In the genomic region with DNA sequence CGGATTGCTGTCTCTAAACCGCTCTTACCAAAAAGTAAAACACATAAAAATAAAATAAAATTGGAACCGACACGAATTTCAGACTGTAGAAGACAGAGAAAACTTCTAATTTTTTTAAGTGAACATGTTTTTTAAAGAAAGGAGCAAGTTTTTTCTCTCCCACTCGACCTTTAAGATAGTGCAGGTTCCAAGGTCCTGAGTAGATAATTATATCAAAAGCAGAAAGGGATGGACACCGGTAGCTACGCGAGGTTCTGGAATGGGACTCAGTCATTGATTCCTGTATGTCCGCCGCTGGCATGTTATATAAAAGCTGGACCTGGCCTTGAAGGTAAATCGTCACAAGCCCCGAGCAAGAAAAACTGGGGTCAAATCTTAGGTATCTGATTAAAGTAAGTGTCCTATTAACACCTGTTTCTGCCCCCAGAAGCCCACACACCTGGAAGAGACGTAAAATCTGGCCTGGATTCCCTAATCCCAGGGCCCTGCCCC, we compare ENCODE assay signal across 8 cellular contexts. TPM values are rescaled to one million over a fixed set of nuclear protein-coding genes. Genes with fewer than 3 reads are reported as not detected.
DNase-seq lines count a peak whose midpoint lies in the region; ATAC-seq and TF ChIP-seq lines count a peak whose summit lies in the region.

No MANE protein-coding gene starts in this region.

- H3K9me3 Mint-ChIP-seq in glutamatergic neuron (ENCODE audit: unreplicated experiment), result peaks cover 10% of the 10 kb centered on the region

- H3K9ac ChIP-seq in skeletal muscle tissue (ENCODE audit: low read depth in 1 of 3, low read length in 3 of 3), result peak overlapping the region; percentile 78 to 85 (median 81)

- peak; percentile 6 for ATAC-seq in GM18511 (IDR thresholded peaks at IDR 0.05; ENCODE audit: unreplicated experiment)
- ATAC-seq in HG02623 (IDR thresholded peaks at IDR 0.05; ENCODE audit: unreplicated experiment), result peak; percentile 0
- ATAC-seq in T-helper 17 cell, result no peak

- no peak for TF ChIP-seq CTCF in glutamatergic neuron (IDR thresholded peaks at IDR 0.05; ENCODE audit: partially characterized antibody, unreplicated experiment)

- peak overlapping the region; percentile 91 to 98 (median 92) for H3K4me3 ChIP-seq in skeletal muscle tissue (ENCODE audit: low read length in 3 of 3)

- no peak for DNase-seq in T-helper 17 cell
- DNase-seq in glutamatergic neuron, result no peak
- no peak for DNase-seq in occipital lobe (lab: John Stamatoyannopoulos, UW)
- no peak for DNase-seq in GF-D8 (lab: John Stamatoyannopoulos, UW)
- DNase-seq in amygdala (lab: John Stamatoyannopoulos, UW), result no peak

- no peaks in the 10 kb centered on the region for H3K27me3 ChIP-seq in skeletal muscle tissue (ENCODE audit: control insufficient read depth in 3 of 3, insufficient read depth in 3 of 3, low read length in 3 of 3)

- H3K36me3 Mint-ChIP-seq in T-helper 17 cell (ENCODE audit: low read depth) (peaks cover 3% of the 10 kb centered on the region), glutamatergic neuron (ENCODE audit: unreplicated experiment) (peaks cover 5% of the 10 kb centered on the region)

- peaks cover 7 to 25% (median 15%) of the 10 kb centered on the region in 3 donors for H3K4me1 ChIP-seq in skeletal muscle tissue (ENCODE audit: control insufficient read depth in 3 of 3, insufficient read depth in 3 of 3, low read length in 3 of 3)

- H3K27me3 Mint-ChIP-seq in T-helper 17 cell, result no peaks in the 10 kb centered on the region
- peaks cover 7% of the 10 kb centered on the region for H3K27me3 Mint-ChIP-seq in glutamatergic neuron (ENCODE audit: unreplicated experiment)

- no peaks in the 10 kb centered on the region for H3K36me3 ChIP-seq in skeletal muscle tissue (ENCODE audit: control insufficient read depth in 3 of 3, insufficient read depth in 3 of 3, low read length in 3 of 3)

- H3K27ac Mint-ChIP-seq in T-helper 17 cell (peak overlapping the region; percentile 95), glutamatergic neuron (ENCODE audit: unreplicated experiment) (peak overlapping the region; percentile 78)

- peak overlapping the region; percentile 98 for H3K4me3 Mint-ChIP-seq in T-helper 17 cell
- peak overlapping the region; percentile 93 for H3K4me3 Mint-ChIP-seq in glutamatergic neuron (ENCODE audit: unreplicated experiment)

- H3K9me3 ChIP-seq in T-helper 17 cell (ENCODE audit: control insufficient read depth, low read length, poor library complexity, severe bottlenecking) (no peaks in the 10 kb centered on the region), skeletal muscle tissue (ENCODE audit: control insufficient read depth in 3 of 3, low read length in 3 of 3) (no peaks in the 10 kb centered on the region)

- H3K27ac ChIP-seq in skeletal muscle tissue (ENCODE audit: low read depth, low read length), result peak overlapping the region; percentile 96

- H3K4me1 Mint-ChIP-seq in T-helper 17 cell (peaks cover 26% of the 10 kb centered on the region), glutamatergic neuron (ENCODE audit: low read depth, unreplicated experiment) (peaks cover 8% of the 10 kb centered on the region)

RNA-seq across cellular contexts. Expression of a gene that starts 0.5 kb away (rescaled TPM):
- total RNA-seq in T-helper 17 cell, result 1 to 10 TPM; 6.6 to 7.5 TPM
- 29.3 TPM for total RNA-seq in glutamatergic neuron (ENCODE audit: unreplicated experiment)
- 8.9 TPM for total RNA-seq in skeletal muscle tissue
- 20.9 TPM for total RNA-seq in occipital lobe

RNA-seq across cellular contexts. Expression of a gene that starts 0.8 kb away (rescaled TPM):
- total RNA-seq in T-helper 17 cell, result 1 to 10 TPM; 3.5 to 3.8 TPM
- 7.6 TPM for total RNA-seq in glutamatergic neuron (ENCODE audit: unreplicated experiment)
- total RNA-seq in skeletal muscle tissue, result 3.1 TPM
- 40.4 TPM for total RNA-seq in occipital lobe
